ENCODE assay signal across 27 cellular contexts in genomic region chr13:111302045-111302722, GRCh38. TPM values are rescaled to one million over a fixed set of nuclear protein-coding genes. Genes with fewer than 3 reads are reported as not detected.
A peak's percentile ranks its signal among the peaks of the same experiment; 100 is the strongest.
DNase-seq lines count a peak whose midpoint lies in the region; ATAC-seq and TF ChIP-seq lines count a peak whose summit lies in the region.
"Had no signal": no experiment of that assay in that cellular context is flagged by ENCODE, and none has a peak within 500 bp of the region (broad histone marks: within the 10 kb centered on the region; RNA-seq: fewer than 3 reads in every experiment).

No MANE protein-coding gene starts in this region.

- H2AFZ ChIP-seq in neural cell (ENCODE audit: low read depth, low read length): no peak overlapping the region

- DNase-seq in NCI-H1092 treated with DMSO at 0.1 percent for 48 hours (lab: John Stamatoyannopoulos, UW) (peak; percentile 25), NCI-H1092 (lab: John Stamatoyannopoulos, UW) (no peak), NCI-H1105 (lab: John Stamatoyannopoulos, UW) (peak; percentile 98), cerebellar cortex (ENCODE audit: low spot score) (peak; percentile 86), islet precursor cell (no peak)
- DNase-seq in stimulated activated naive CD4-positive, alpha-beta T cell treated with Interleukin-2 at 50 U/mL for 16 hours (lab: John Stamatoyannopoulos, UW): no peak
- DNase-seq: activated CD8-positive, alpha-beta memory T cell treated with anti-CD3 and anti-CD28 coated beads for 24 hours; activated gamma-delta T cell; activated naive CD8-positive, alpha-beta T cell treated with anti-CD3 and anti-CD28 coated beads, Interleukin-2, amount 50 U/mL, for 24 hours; activated T-cell treated with anti-CD3 and anti-CD28 coated beads, Interleukin-2, amount 50 U/mL, for 1 hour; CD4-positive, alpha-beta memory T cell; DMS53; effector CD4-positive, alpha-beta T cell; H7; natural killer cell; NCI-H1930; NCI-H526; pancreas; sigmoid colon; SK-N-SH; stimulated activated CD4-positive, alpha-beta T cell treated with anti-CD3 and anti-CD28 coated beads, Interleukin-15, amount 100 ng/mL, for 24 hours; T-helper 17 cell; upper lobe of left lung had no signal

- TF ChIP-seq CTCF in neural cell (IDR thresholded peaks at IDR 0.05; ENCODE audit: poor library complexity, severe bottlenecking): no peak

- no peak for ATAC-seq in HG03342 (IDR thresholded peaks at IDR 0.05; ENCODE audit: unreplicated experiment)
- ATAC-seq: activated naive CD8-positive, alpha-beta T cell treated with anti-CD3 and anti-CD28 coated beads, Interleukin-2, amount 50 U/mL, for 24 hours; left lung; natural killer cell; pancreas; T-helper 17 cell had no signal

- H3K79me2 ChIP-seq in neural cell (replicated peaks; ENCODE audit: insufficient read depth, low read length): no peaks in the 10 kb centered on the region

- no peak overlapping the region for H3K27ac ChIP-seq in neural cell (ENCODE audit: low read length)
- H3K27ac ChIP-seq: 22Rv1, left lung, pancreas, sigmoid colon, upper lobe of left lung had no signal

- H3K9ac ChIP-seq in neural cell (ENCODE audit: low read length): no peak overlapping the region
- H3K9ac ChIP-seq: SK-N-SH had no signal

- no peaks in the 10 kb centered on the region for H4K20me1 ChIP-seq in neural cell (ENCODE audit: insufficient read depth)

- peaks cover 14% of the 10 kb centered on the region for H3K36me3 ChIP-seq in neural cell (ENCODE audit: insufficient read depth, low read length)

- H3K9me2 ChIP-seq in neural cell (ENCODE audit: insufficient read depth, low read length): no peaks in the 10 kb centered on the region
- H3K9me2 ChIP-seq: SK-N-SH had no signal

- H3F3A ChIP-seq in neural cell (ENCODE audit: insufficient read depth, low read length, poor library complexity, severe bottlenecking): no peaks in the 10 kb centered on the region

- H3K27me3 ChIP-seq in neural cell (ENCODE audit: insufficient read depth, low read depth, low read length): no peaks in the 10 kb centered on the region
- H3K27me3 ChIP-seq: left lung, pancreas, sigmoid colon, upper lobe of left lung had no signal

- no peak overlapping the region for H3K4me2 ChIP-seq in neural cell (ENCODE audit: low read length)
- H3K4me2 ChIP-seq: SK-N-SH had no signal

- no peak for TF ChIP-seq RAD21 in neural cell (conservative IDR thresholded peaks at IDR 0.05)

- H3K9me3 ChIP-seq in neural cell (ENCODE audit: low read length): no peaks in the 10 kb centered on the region
- H3K9me3 ChIP-seq: left lung, pancreas, sigmoid colon, SK-N-SH, upper lobe of left lung had no signal

- TF ChIP-seq EP300 in neural cell (conservative IDR thresholded peaks at IDR 0.05; ENCODE audit: poor library complexity, severe bottlenecking): no peak

- no peak overlapping the region for H3K4me3 ChIP-seq in neural cell (ENCODE audit: low read length)
- H3K4me3 ChIP-seq: left lung, pancreas, sigmoid colon, upper lobe of left lung had no signal

TF ChIP-seq in neural cell, 6 proteins besides CTCF, POLR2A, EP300 and RAD21:
- TF ChIP-seq SMC3 (conservative IDR thresholded peaks at IDR 0.05; ENCODE audit: poor library complexity) (no peak), POLR2AphosphoS5 (IDR thresholded peaks at IDR 0.05) (peak; percentile 16)

RNA-seq across cellular contexts. Expression of gene TEX29, which starts 18.3 kb away (rescaled TPM):
- not detected in 2 replicates for polyA plus RNA-seq in neural cell
- polyA minus RNA-seq in neural cell: 1.5 TPM in 1 of 2 replicates, not detected in the other

Comparison
In these comparisons a context has a peak if more than half of its experiments do, and no peak if none do; other contexts are left out.
1. DNase-seq: peak in NCI-H1092 treated with DMSO at 0.1 percent for 48 hours (single experiment), NCI-H1105 (single experiment) and cerebellar cortex (single experiment); none in NCI-H1092 (single experiment), stimulated activated naive CD4-positive, alpha-beta T cell treated with Interleukin-2 at 50 U/mL for 16 hours (single experiment) and islet precursor cell (single experiment).